Comparison of ENCODE assay signal across 7 cellular contexts in the genomic region with DNA sequence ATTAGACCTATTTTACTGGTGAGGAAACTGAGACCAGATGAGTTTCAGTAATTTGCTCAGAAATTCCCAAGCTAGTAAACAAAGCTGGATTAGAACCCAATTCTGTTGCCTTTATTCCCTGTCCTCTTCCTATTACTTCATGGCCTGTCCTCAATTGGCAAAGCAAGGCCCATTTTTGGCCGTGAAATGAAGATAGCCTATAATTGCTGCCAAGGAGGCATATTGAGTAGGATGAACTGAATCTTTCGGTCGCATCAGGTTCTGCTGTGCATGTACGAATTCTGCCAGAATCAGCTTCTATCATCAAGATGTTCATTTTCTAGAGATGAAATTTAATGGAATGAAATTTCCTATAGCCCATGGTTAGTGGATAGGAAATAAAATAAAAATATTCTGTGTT.
"Had no signal": no experiment of that assay in that cellular context is flagged by ENCODE, and none has a peak within 500 bp of the region (broad histone marks: within the 10 kb centered on the region; RNA-seq: fewer than 3 reads in every experiment).

No MANE protein-coding gene starts in this region.

- ATAC-seq: HCT116 had no signal

- H3K4me3 ChIP-seq: GM23248, HAP-1 had no signal

- H3K9ac ChIP-seq: GM23248 had no signal

- H3K4me1 ChIP-seq: HAP-1 had no signal

- H3K36me3 ChIP-seq: HAP-1 had no signal

- DNase-seq: GM23248, GOT3, H7, HFFc6, IMR-90 had no signal

- H2AFZ ChIP-seq: GM23248 had no signal

- H3K9me3 ChIP-seq: HAP-1 had no signal

- H3K27ac ChIP-seq: GM23248 had no signal
